8 cellular contexts compared by ENCODE assay signal in the genomic region with DNA sequence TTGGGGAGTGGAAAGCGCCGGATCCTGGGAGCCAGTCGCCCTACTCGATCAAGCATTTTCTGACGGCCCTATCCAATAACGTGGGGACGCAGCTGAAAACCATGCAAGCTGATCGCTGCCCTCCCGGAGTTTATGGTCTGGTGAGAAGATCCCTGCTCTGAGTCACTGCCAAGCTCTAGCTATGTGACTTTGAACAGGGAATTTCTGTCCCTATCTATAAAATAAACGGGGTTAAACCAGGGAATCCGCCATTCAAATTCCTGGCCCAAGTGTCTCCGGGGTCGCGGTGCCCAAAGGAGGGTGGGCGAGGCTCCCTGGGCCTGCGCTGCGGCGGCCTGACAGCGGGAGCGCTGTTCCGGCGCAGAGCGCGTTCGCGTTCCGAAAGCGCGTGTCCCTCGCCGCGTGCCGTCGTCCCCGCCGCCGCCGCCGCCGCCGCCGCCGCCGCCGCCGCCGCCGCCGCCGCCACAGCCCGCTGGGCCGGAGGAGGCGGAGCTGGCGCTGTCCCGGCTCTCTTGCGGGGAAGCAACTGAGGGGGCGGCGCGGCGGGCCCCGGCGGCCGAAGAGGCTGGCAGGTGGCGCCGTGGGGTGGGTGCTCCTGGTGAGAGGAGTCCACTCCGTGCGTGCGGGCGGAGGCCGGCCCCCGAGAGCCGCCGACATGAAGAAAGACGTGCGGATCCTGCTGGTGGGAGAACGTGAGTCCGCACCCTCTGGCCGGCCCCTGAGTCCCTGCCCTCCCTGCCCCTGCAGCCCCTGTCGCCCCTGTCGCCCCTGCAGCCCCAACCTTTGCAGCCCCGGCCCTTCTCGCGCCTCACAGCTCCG. TPM values are rescaled to one million over a fixed set of nuclear protein-coding genes. Genes with fewer than 3 reads are reported as not detected.
DNase-seq lines count a peak whose midpoint lies in the region; ATAC-seq and TF ChIP-seq lines count a peak whose summit lies in the region.

A gene (plus strand): TSS at position 465 of the 819 bp plus-strand sequence. CDS start 191 bp downstream, at position 656.

- no peaks in the 10 kb centered on the region for H3K9me3 ChIP-seq in CD4-positive, alpha-beta memory T cell (ENCODE audit: control insufficient read depth in 1 of 2, low read length in 2 of 2)
- H3K9me3 ChIP-seq in mononuclear cell (ENCODE audit: low read depth, low read length): no peaks in the 10 kb centered on the region

- peak; percentile 65 to 79 (median 75) for DNase-seq in CD4-positive, alpha-beta memory T cell
- DNase-seq in HL-60 (ENCODE audit: low read depth in 1 of 2, low spot score in 1 of 2): peak; percentile 69 to 70
- DNase-seq in NOMO-1 treated with DMSO at 0.1 percent for 48 hours (lab: John Stamatoyannopoulos, UW; ENCODE audit: unreplicated experiment): peak; percentile 73
- DNase-seq in activated CD8-positive, alpha-beta memory T cell treated with anti-CD3 and anti-CD28 coated beads, Interleukin-2, amount 50 U/mL, for 1 hour (ENCODE audit: extremely low read depth): peak; percentile 16
- DNase-seq in endothelial cell (ENCODE audit: low spot score): peak; percentile 84
- peak; percentile 39 to 48 for DNase-seq in stimulated activated CD8-positive, alpha-beta memory T cell treated with anti-CD3 and anti-CD28 coated beads, Interleukin-4, amount 100 ng/mL, for 1 hour (ENCODE audit: low read depth in 2 of 2, low spot score in 1 of 2)

- peak within 1 kb of the TSS; percentile 63 for H3K27ac ChIP-seq in CD4-positive, alpha-beta memory T cell (ENCODE audit: low read depth, low read length)
- H3K27ac ChIP-seq in HL-60 (replicated peaks): peak within 1 kb of the TSS; percentile 90

- POLR2A ChIA-PET in CD4-positive, alpha-beta memory T cell (lab: Charles Lee; ENCODE audit: partially characterized antibody): interaction anchor here (0.6 to 5.1 kb wide), 6 partner anchors 14 to 653 kb away, joined by 3 to 33 read pairs (median 4); a partner anchor contains a TSS

- peak within 1 kb of the TSS; percentile 81 to 88 for H3K4me3 ChIP-seq in CD4-positive, alpha-beta memory T cell (ENCODE audit: low read length in 2 of 2)
- peak within 1 kb of the TSS; percentile 98 for H3K4me3 ChIP-seq in HL-60 (replicated peaks; ENCODE audit: insufficient read depth, low read length)
- H3K4me3 ChIP-seq in mononuclear cell (ENCODE audit: low read length): peak within 1 kb of the TSS; percentile 86

- peaks cover 21 to 49% (median 34%) of the 10 kb centered on the region in 4 donors for H3K4me1 Mint-ChIP-seq in CD4-positive, alpha-beta memory T cell
- H3K4me1 Mint-ChIP-seq in endothelial cell (ENCODE audit: unreplicated experiment): peaks cover 18% of the 10 kb centered on the region

- H3K27me3 Mint-ChIP-seq in CD4-positive, alpha-beta memory T cell: no peaks in the 10 kb centered on the region
- peaks cover 1% of the 10 kb centered on the region for H3K27me3 Mint-ChIP-seq in endothelial cell (ENCODE audit: unreplicated experiment)

- peaks cover 0 to 10% of the 10 kb centered on the region in 2 donors for H3K36me3 Mint-ChIP-seq in CD4-positive, alpha-beta memory T cell
- peaks cover 5% of the 10 kb centered on the region for H3K36me3 Mint-ChIP-seq in endothelial cell (ENCODE audit: low read depth, unreplicated experiment)

- CTCF ChIA-PET in CD4-positive, alpha-beta memory T cell (lab: Charles Lee; ENCODE audit: partially characterized antibody): interaction anchor here (0.5 to 6.3 kb wide), 9 partner anchors 9 to 258 kb away, joined by 3 to 82 read pairs (median 4); a partner anchor contains a TSS

- peak; percentile 91 for ATAC-seq in GM19397 (IDR thresholded peaks at IDR 0.05; ENCODE audit: unreplicated experiment)

- no peaks in the 10 kb centered on the region for H3K36me3 ChIP-seq in CD4-positive, alpha-beta memory T cell (ENCODE audit: insufficient read depth, low read length)

- no peaks in the 10 kb centered on the region for H3K27me3 ChIP-seq in CD4-positive, alpha-beta memory T cell (ENCODE audit: insufficient read depth, low read length)
- H3K27me3 ChIP-seq in HL-60 (ENCODE audit: insufficient read depth, poor library complexity, severe bottlenecking) (no peaks in the 10 kb centered on the region), mononuclear cell (ENCODE audit: insufficient read depth, low read length) (no peaks in the 10 kb centered on the region)

- no peaks in the 10 kb centered on the region for H3K9me3 Mint-ChIP-seq in CD4-positive, alpha-beta memory T cell
- H3K9me3 Mint-ChIP-seq in endothelial cell (ENCODE audit: unreplicated experiment): no peaks in the 10 kb centered on the region

- peaks cover 41% of the 10 kb centered on the region for H3K4me1 ChIP-seq in CD4-positive, alpha-beta memory T cell (ENCODE audit: insufficient read depth, low read length)
- peaks cover 49% of the 10 kb centered on the region for H3K4me1 ChIP-seq in mononuclear cell (ENCODE audit: insufficient read depth, low read length)

- peak; percentile 39 for TF ChIP-seq CTCF in HL-60 (IDR thresholded peaks at IDR 0.05; ENCODE audit: insufficient read depth, low read length)
- no peak for TF ChIP-seq CTCF in endothelial cell (IDR thresholded peaks at IDR 0.05; ENCODE audit: unreplicated experiment)

- intact Hi-C loops in CD4-positive, alpha-beta memory T cell (cut with micrococcal nuclease): no loop called here

- peak within 1 kb of the TSS; percentile 74 to 98 (median 90) for H3K27ac Mint-ChIP-seq in CD4-positive, alpha-beta memory T cell
- peak within 1 kb of the TSS; percentile 89 for H3K27ac Mint-ChIP-seq in endothelial cell (ENCODE audit: unreplicated experiment)

- H3K4me3 Mint-ChIP-seq in CD4-positive, alpha-beta memory T cell: peak within 1 kb of the TSS; percentile 92 to 98 (median 96)
- H3K4me3 Mint-ChIP-seq in endothelial cell (ENCODE audit: unreplicated experiment): peak within 1 kb of the TSS; percentile 100

RNA-seq across cellular contexts. Expression of the gene that starts here (rescaled TPM):
- 10 to 100 TPM; 26.9 to 28.9 TPM for total RNA-seq in CD4-positive, alpha-beta memory T cell
- polyA plus RNA-seq in CD4-positive, alpha-beta memory T cell: 10 to 100 TPM; 31.0 to 33.9 TPM
- total RNA-seq in endothelial cell (ENCODE audit: unreplicated experiment): 21.4 TPM
- total RNA-seq in mononuclear cell: 33.6 TPM

Comparison
In these comparisons a context has a peak if more than half of its experiments do, and no peak if none do; other contexts are left out.
1. Peak in every context shown above with its lines: DNase-seq, ATAC-seq, H3K4me3 ChIP-seq and H3K27ac ChIP-seq.
2. DNase-seq: peak in every context shown above with its lines; median percentile 84 in endothelial cell; 75 in CD4-positive, alpha-beta memory T cell; 73 in NOMO-1 treated with DMSO at 0.1 percent for 48 hours; 70 in HL-60; 44 in stimulated activated CD8-positive, alpha-beta memory T cell treated with anti-CD3 and anti-CD28 coated beads, Interleukin-4, amount 100 ng/mL, for 1 hour; 16 in activated CD8-positive, alpha-beta memory T cell treated with anti-CD3 and anti-CD28 coated beads, Interleukin-2, amount 50 U/mL, for 1 hour.